14 cellular contexts compared by ENCODE assay signal in genomic region chr17:28524476-28525415, GRCh38. TPM values are rescaled to one million over a fixed set of nuclear protein-coding genes. Genes with fewer than 3 reads are reported as not detected.
DNase-seq lines count a peak whose midpoint lies in the region; ATAC-seq and TF ChIP-seq lines count a peak whose summit lies in the region.
"Had no signal": no experiment of that assay in that cellular context is flagged by ENCODE, and none has a peak within 500 bp of the region (broad histone marks: within the 10 kb centered on the region; RNA-seq: fewer than 3 reads in every experiment).

No MANE protein-coding gene starts in this region.

- in situ Hi-C loops in T47D (cut with HindIII; ENCODE audit: low pct_unique_long_range_greater_than_20kb, low sequenced_read_pairs) = no loop called here

- peak; percentile 13 for DNase-seq in DMS53 (lab: John Stamatoyannopoulos, UW)
- DNase-seq in DMS53 treated with DMSO at 0.1 percent for 48 hours (lab: John Stamatoyannopoulos, UW; ENCODE audit: unreplicated experiment) = no peak
- peak; percentile 96 to 97 for DNase-seq in T47D (ENCODE audit: low read depth in 1 of 2, low spot score in 1 of 2)
- DNase-seq in lower lobe of right lung = peak; percentile 84
- DNase-seq in HK-2 (ENCODE audit: unreplicated experiment) = no peak
- no peak for DNase-seq in T1000 (lab: John Stamatoyannopoulos, UW)
- DNase-seq in COLO668 (lab: John Stamatoyannopoulos, UW; ENCODE audit: unreplicated experiment) = no peak
- DNase-seq: activated T-cell treated with anti-CD3 and anti-CD28 coated beads, Interleukin-2, amount 50 U/mL, for 24 hours; naive thymus-derived CD8-positive, alpha-beta T cell; NCI-H510A had no signal

- no peaks in the 10 kb centered on the region for H3K36me3 ChIP-seq in lower lobe of right lung
- H3K36me3 ChIP-seq in urinary bladder (ENCODE audit: insufficient read depth) = no peaks in the 10 kb centered on the region

- intact Hi-C loops in lower lobe of right lung (cut with DNase I) = no loop called here

- H3K4me1 ChIP-seq in lower lobe of right lung (peaks cover 25% of the 10 kb centered on the region), urinary bladder (ENCODE audit: insufficient read depth) (no peaks in the 10 kb centered on the region)

- no peaks in the 10 kb centered on the region for H3K27me3 ChIP-seq in lower lobe of right lung (ENCODE audit: low read depth)

- 90% methylated on average over 25 of the region's 25 CpGs for WGBS in urinary bladder

- peak; percentile 86 to 88 for ATAC-seq in lower lobe of right lung
- ATAC-seq: GM12878; naive thymus-derived CD8-positive, alpha-beta T cell had no signal

- H3K27ac ChIP-seq in lower lobe of right lung = peak overlapping the region; percentile 69
- H3K27ac ChIP-seq in urinary bladder (ENCODE audit: low read depth) = peak overlapping the region; percentile 3
- H3K27ac ChIP-seq: HL-60 had no signal

- H3K4me3 ChIP-seq in lower lobe of right lung = no peak overlapping the region
- no peak overlapping the region for H3K4me3 ChIP-seq in urinary bladder (ENCODE audit: low read depth, low read length)
- H3K4me3 ChIP-seq: GM12878 had no signal

- H3K9me3 ChIP-seq in lower lobe of right lung = no peaks in the 10 kb centered on the region

- TF ChIP-seq CTCF in lower lobe of right lung (IDR thresholded peaks at IDR 0.05) = no peak

RNA-seq across cellular contexts. Expression of gene FOXN1, which starts 18.6 kb away (rescaled TPM):
- total RNA-seq in lower lobe of right lung = 0.15 TPM
- total RNA-seq in urinary bladder = 0.11 TPM
- 0.13 TPM for polyA plus RNA-seq in urinary bladder
- total RNA-seq: GM12878; naive thymus-derived CD8-positive, alpha-beta T cell; T-helper 1 cell treated with Interleukin-12 subunit alpha and Interleukin-12 subunit beta and Interleukin-4 antibody, amounts not matched to agents 30 ng/mL and 1 ng/mL, for 36 hours had no signal
- polyA plus RNA-seq: GM12878; naive thymus-derived CD8-positive, alpha-beta T cell had no signal

RNA-seq across cellular contexts. Expression of gene UNC119, which starts 27.7 kb away (rescaled TPM):
- total RNA-seq in lower lobe of right lung (27.0 TPM), urinary bladder (15.2 TPM)
- 24.4 TPM for polyA plus RNA-seq in urinary bladder

RNA-seq across cellular contexts. Expression of gene PIGS, which starts 46.6 kb away (rescaled TPM):
- total RNA-seq in lower lobe of right lung (45.3 TPM), urinary bladder (21.1 TPM)
- polyA plus RNA-seq in urinary bladder = 64.4 TPM

RNA-seq across cellular contexts. Expression of gene SLC13A2, which starts 51.3 kb away (rescaled TPM):
- total RNA-seq in lower lobe of right lung = not detected
- total RNA-seq in urinary bladder = not detected
- polyA plus RNA-seq in urinary bladder = 0.03 TPM
- total RNA-seq: naive thymus-derived CD8-positive, alpha-beta T cell; T-helper 1 cell treated with Interleukin-12 subunit alpha and Interleukin-12 subunit beta and Interleukin-4 antibody, amounts not matched to agents 30 ng/mL and 1 ng/mL, for 36 hours had no signal
- polyA plus RNA-seq: naive thymus-derived CD8-positive, alpha-beta T cell had no signal

RNA-seq across cellular contexts. Expression of gene ALDOC, which starts 51.9 kb away (rescaled TPM):
- total RNA-seq in lower lobe of right lung (11.6 TPM), urinary bladder (9.6 TPM)
- polyA plus RNA-seq in urinary bladder = 34.2 TPM

Comparison
In these comparisons a context has a peak if more than half of its experiments do, and no peak if none do; other contexts are left out.
1. DNase-seq: peak in DMS53 (single experiment), T47D (2 of 2) and lower lobe of right lung (single experiment); none in DMS53 treated with DMSO at 0.1 percent for 48 hours (single experiment), HK-2 (single experiment), T1000 (single experiment) and COLO668 (single experiment).